Comparison of ENCODE assay signal across 8 cellular contexts in genomic region chr4:113781439-113782040, GRCh38. TPM values are rescaled to one million over a fixed set of nuclear protein-coding genes. Genes with fewer than 3 reads are reported as not detected.
DNase-seq lines count a peak whose midpoint lies in the region; ATAC-seq and TF ChIP-seq lines count a peak whose summit lies in the region.

No MANE protein-coding gene starts in this region.

- no peak overlapping the region for H3K27ac ChIP-seq in VCaP

- CTCF ChIA-PET in activated CD8-positive, alpha-beta memory T cell treated with anti-CD3 and anti-CD28 coated beads, Interleukin-2, amount 10 ng/mL, durations not matched to agents 7 days and 5 days (lab: Charles Lee), result no interaction called here

- H3K4me3 Mint-ChIP-seq in activated CD8-positive, alpha-beta memory T cell treated with anti-CD3 and anti-CD28 coated beads, Interleukin-2, amount 10 ng/mL, durations not matched to agents 7 days and 5 days, result no peak overlapping the region

- peaks cover 3% of the 10 kb centered on the region for H3K27me3 Mint-ChIP-seq in activated CD8-positive, alpha-beta memory T cell treated with anti-CD3 and anti-CD28 coated beads, Interleukin-2, amount 10 ng/mL, durations not matched to agents 7 days and 5 days

- DNase-seq in GM03348 (ENCODE audit: low spot score), result peak; percentile 45
- DNase-seq in iris pigment epithelial cell (ENCODE audit: low read depth), result peak; percentile 46
- no peak for DNase-seq in activated CD8-positive, alpha-beta memory T cell treated with anti-CD3 and anti-CD28 coated beads, Interleukin-2, amount 10 ng/mL, durations not matched to agents 7 days and 5 days
- DNase-seq in activated CD4-positive, alpha-beta T cell treated with anti-CD3 and anti-CD28 coated beads, Interleukin-2, amount 50 U/mL, for 4 hours, result no peak
- no peak for DNase-seq in activated naive CD4-positive, alpha-beta T cell treated with anti-CD3 and anti-CD28 coated beads, Interleukin-2, amount 50 U/mL, for 16 hours

- ATAC-seq in HG03432 (IDR thresholded peaks at IDR 0.05; ENCODE audit: unreplicated experiment) (peak; percentile 63), HG03039 (IDR thresholded peaks at IDR 0.05; ENCODE audit: unreplicated experiment) (no peak)
- no peak for ATAC-seq in activated CD8-positive, alpha-beta memory T cell treated with anti-CD3 and anti-CD28 coated beads, Interleukin-2, amount 10 ng/mL, durations not matched to agents 7 days and 5 days

- no peak overlapping the region for H3K27ac Mint-ChIP-seq in activated CD8-positive, alpha-beta memory T cell treated with anti-CD3 and anti-CD28 coated beads, Interleukin-2, amount 10 ng/mL, durations not matched to agents 7 days and 5 days

- peaks cover 2% of the 10 kb centered on the region for H3K4me1 Mint-ChIP-seq in activated CD8-positive, alpha-beta memory T cell treated with anti-CD3 and anti-CD28 coated beads, Interleukin-2, amount 10 ng/mL, durations not matched to agents 7 days and 5 days

- TF ChIP-seq CTCF in VCaP (conservative IDR thresholded peaks at IDR 0.05), result peak; percentile 81

- no peaks in the 10 kb centered on the region for H3K36me3 Mint-ChIP-seq in activated CD8-positive, alpha-beta memory T cell treated with anti-CD3 and anti-CD28 coated beads, Interleukin-2, amount 10 ng/mL, durations not matched to agents 7 days and 5 days

- H3K9me3 Mint-ChIP-seq in activated CD8-positive, alpha-beta memory T cell treated with anti-CD3 and anti-CD28 coated beads, Interleukin-2, amount 10 ng/mL, durations not matched to agents 7 days and 5 days (ENCODE audit: low read depth), result no peaks in the 10 kb centered on the region

RNA-seq across cellular contexts. Expression of gene CAMK2D, which starts 20.0 kb away (rescaled TPM):
- 10 to 100 TPM; 33.6 to 43.1 TPM for total RNA-seq in activated CD8-positive, alpha-beta memory T cell treated with anti-CD3 and anti-CD28 coated beads, Interleukin-2, amount 10 ng/mL, durations not matched to agents 7 days and 5 days

Comparison
In these comparisons a context has a peak if more than half of its experiments do, and no peak if none do; other contexts are left out.
1. DNase-seq: peak in GM03348 (single experiment) and iris pigment epithelial cell (single experiment); none in activated CD8-positive, alpha-beta memory T cell treated with anti-CD3 and anti-CD28 coated beads, Interleukin-2, amount 10 ng/mL, durations not matched to agents 7 days and 5 days (single experiment), activated CD4-positive, alpha-beta T cell treated with anti-CD3 and anti-CD28 coated beads, Interleukin-2, amount 50 U/mL, for 4 hours (0 of 2) and activated naive CD4-positive, alpha-beta T cell treated with anti-CD3 and anti-CD28 coated beads, Interleukin-2, amount 50 U/mL, for 16 hours (single experiment).